ENCODE assay signal across 1 cellular context in genomic region chr12:2963760-2964292, GRCh38.
TF ChIP-seq lines count a peak whose summit lies in the region.

No MANE protein-coding gene starts in this region.

TF ChIP-seq in HepG2, 621 proteins besides CTCF, POLR2A, EP300 and RAD21 (continued from another document and continues in another):
- TF ChIP-seq ZNF740 (CRISPR knock-in tag; IDR thresholded peaks at IDR 0.05) (no peak), CREM (IDR thresholded peaks at IDR 0.05) (no peak), CREM (CRISPR knock-in tag; IDR thresholded peaks at IDR 0.05) (no peak), PLRG1 (conservative IDR thresholded peaks at IDR 0.05) (no peak), POLR2AphosphoS5 (IDR thresholded peaks at IDR 0.05; ENCODE audit: low read depth, low read length) (peak; percentile 55; the same call in 1 of the 2 replicates), ZNF678 (CRISPR knock-in tag; IDR thresholded peaks at IDR 0.05) (no peak), ZNF572 (CRISPR knock-in tag; IDR thresholded peaks at IDR 0.05) (no peak), NFKB2 (CRISPR knock-in tag; IDR thresholded peaks at IDR 0.05; ENCODE audit: borderline replicate concordance) (no peak), MYC (CRISPR knock-in tag; IDR thresholded peaks at IDR 0.05; ENCODE audit: borderline replicate concordance) (peak; percentile 44; the same call in 1 of the 2 replicates), MNT (IDR thresholded peaks at IDR 0.05) (no peak), ZNF484 (CRISPR knock-in tag; IDR thresholded peaks at IDR 0.05; ENCODE audit: borderline replicate concordance, low read depth) (no peak), ZBTB20 (CRISPR knock-in tag; IDR thresholded peaks at IDR 0.05; ENCODE audit: borderline replicate concordance, low read depth) (no peak), ETV5 (CRISPR knock-in tag; IDR thresholded peaks at IDR 0.05; ENCODE audit: borderline replicate concordance) (peak; percentile 96), FOSL2 (CRISPR knock-in tag; IDR thresholded peaks at IDR 0.05) (peak; percentile 84), JUNB (CRISPR knock-in tag; IDR thresholded peaks at IDR 0.05; ENCODE audit: borderline replicate concordance) (no peak), JUN (CRISPR knock-in tag; IDR thresholded peaks at IDR 0.05) (0 out of 2 replicates have a peak, but pooled peaks have one; percentile 13), USF2 (IDR thresholded peaks at IDR 0.05; ENCODE audit: low read depth, low read length) (no peak), USF2 (CRISPR knock-in tag; IDR thresholded peaks at IDR 0.05; ENCODE audit: borderline replicate concordance) (no peak), ZNF749 (CRISPR knock-in tag; IDR thresholded peaks at IDR 0.05; ENCODE audit: borderline replicate concordance) (no peak), ATF4 (CRISPR knock-in tag; IDR thresholded peaks at IDR 0.05) (peak in 1 of 2 experiments; percentile 58; a peak in 2 of 4 replicates), GATA4 (IDR thresholded peaks at IDR 0.05; ENCODE audit: borderline replicate concordance, low read depth) (peak; percentile 39; the same call in 1 of the 2 replicates), ZFP37 (CRISPR knock-in tag; IDR thresholded peaks at IDR 0.05; ENCODE audit: borderline replicate concordance) (0 out of 2 replicates have a peak, but pooled peaks have one; percentile 30), MED1 (CRISPR knock-in tag; IDR thresholded peaks at IDR 0.05) (peak; percentile 30; the same call in 1 of the 2 replicates), PCBP1 (IDR thresholded peaks at IDR 0.05; ENCODE audit: borderline replicate concordance, low read depth, low read length) (0 out of 2 replicates have a peak, but pooled peaks have one; percentile 41), MAZ (IDR thresholded peaks at IDR 0.05; ENCODE audit: borderline replicate concordance, low read depth, low read length) (peak; percentile 55; the same call in 1 of the 2 replicates), MAZ (CRISPR knock-in tag; IDR thresholded peaks at IDR 0.05; ENCODE audit: low read depth) (no peak), ZNF263 (CRISPR knock-in tag; IDR thresholded peaks at IDR 0.05) (0 out of 2 replicates have a peak, but pooled peaks have one; percentile 9), ZNF276 (CRISPR knock-in tag; IDR thresholded peaks at IDR 0.05; ENCODE audit: low read depth) (no peak), KDM6A (CRISPR knock-in tag; IDR thresholded peaks at IDR 0.05; ENCODE audit: low read depth) (0 out of 2 replicates have a peak, but pooled peaks have one; percentile 37), SALL1 (CRISPR knock-in tag; IDR thresholded peaks at IDR 0.05) (0 out of 2 replicates have a peak, but pooled peaks have one; percentile 39), ZNF431 (CRISPR knock-in tag; IDR thresholded peaks at IDR 0.05; ENCODE audit: borderline replicate concordance, low read depth) (no peak), PHF21A (CRISPR knock-in tag; IDR thresholded peaks at IDR 0.05) (peak; percentile 46; the same call in 1 of the 2 replicates), SRSF1 (optimal IDR thresholded peaks at IDR 0.05; ENCODE audit: low read depth, low read length) (peak; percentile 35), ELF3 (CRISPR knock-in tag; IDR thresholded peaks at IDR 0.05) (0 out of 2 replicates have a peak, but pooled peaks have one; percentile 27), PPARG (CRISPR knock-in tag; conservative IDR thresholded peaks at IDR 0.05) (no peak), ATF1 (CRISPR knock-in tag; IDR thresholded peaks at IDR 0.05) (0 out of 2 replicates have a peak, but pooled peaks have one; percentile 13), ZIK1 (CRISPR knock-in tag; IDR thresholded peaks at IDR 0.05; ENCODE audit: borderline replicate concordance, low read depth) (no peak), NAIF1 (CRISPR knock-in tag; IDR thresholded peaks at IDR 0.05; ENCODE audit: borderline replicate concordance) (peak; percentile 24; the same call in 1 of the 2 replicates), MIER3 (CRISPR knock-in tag; IDR thresholded peaks at IDR 0.05; ENCODE audit: borderline replicate concordance) (no peak), SP4 (CRISPR knock-in tag; IDR thresholded peaks at IDR 0.05) (peak; percentile 5; the same call in 1 of the 2 replicates), SOX6 (IDR thresholded peaks at IDR 0.05) (no peak), SOX6 (CRISPR knock-in tag; IDR thresholded peaks at IDR 0.05) (peak; percentile 10; the same call in 1 of the 2 replicates), SAP130 (CRISPR knock-in tag; IDR thresholded peaks at IDR 0.05; ENCODE audit: low read depth) (peak; percentile 52), PTBP1 (IDR thresholded peaks at IDR 0.05; ENCODE audit: low read depth, low read length, poor library complexity, severe bottlenecking) (no peak), FOSL1 (CRISPR knock-in tag; IDR thresholded peaks at IDR 0.05; ENCODE audit: borderline replicate concordance) (peak; percentile 52; the same call in 1 of the 2 replicates), STAT5B (CRISPR knock-in tag; IDR thresholded peaks at IDR 0.05) (no peak), RBM22 (optimal IDR thresholded peaks at IDR 0.05; ENCODE audit: low read length) (peak; percentile 56)
- TF ChIP-seq, protein P1, sequence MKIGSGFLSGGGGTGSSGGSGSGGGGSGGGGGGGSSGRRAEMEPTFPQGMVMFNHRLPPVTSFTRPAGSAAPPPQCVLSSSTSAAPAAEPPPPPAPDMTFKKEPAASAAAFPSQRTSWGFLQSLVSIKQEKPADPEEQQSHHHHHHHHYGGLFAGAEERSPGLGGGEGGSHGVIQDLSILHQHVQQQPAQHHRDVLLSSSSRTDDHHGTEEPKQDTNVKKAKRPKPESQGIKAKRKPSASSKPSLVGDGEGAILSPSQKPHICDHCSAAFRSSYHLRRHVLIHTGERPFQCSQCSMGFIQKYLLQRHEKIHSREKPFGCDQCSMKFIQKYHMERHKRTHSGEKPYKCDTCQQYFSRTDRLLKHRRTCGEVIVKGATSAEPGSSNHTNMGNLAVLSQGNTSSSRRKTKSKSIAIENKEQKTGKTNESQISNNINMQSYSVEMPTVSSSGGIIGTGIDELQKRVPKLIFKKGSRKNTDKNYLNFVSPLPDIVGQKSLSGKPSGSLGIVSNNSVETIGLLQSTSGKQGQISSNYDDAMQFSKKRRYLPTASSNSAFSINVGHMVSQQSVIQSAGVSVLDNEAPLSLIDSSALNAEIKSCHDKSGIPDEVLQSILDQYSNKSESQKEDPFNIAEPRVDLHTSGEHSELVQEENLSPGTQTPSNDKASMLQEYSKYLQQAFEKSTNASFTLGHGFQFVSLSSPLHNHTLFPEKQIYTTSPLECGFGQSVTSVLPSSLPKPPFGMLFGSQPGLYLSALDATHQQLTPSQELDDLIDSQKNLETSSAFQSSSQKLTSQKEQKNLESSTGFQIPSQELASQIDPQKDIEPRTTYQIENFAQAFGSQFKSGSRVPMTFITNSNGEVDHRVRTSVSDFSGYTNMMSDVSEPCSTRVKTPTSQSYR (CRISPR knock-in tag; IDR thresholded peaks at IDR 0.05; ENCODE audit: borderline replicate concordance), result peak; percentile 90
- TF ChIP-seq, protein P2, sequence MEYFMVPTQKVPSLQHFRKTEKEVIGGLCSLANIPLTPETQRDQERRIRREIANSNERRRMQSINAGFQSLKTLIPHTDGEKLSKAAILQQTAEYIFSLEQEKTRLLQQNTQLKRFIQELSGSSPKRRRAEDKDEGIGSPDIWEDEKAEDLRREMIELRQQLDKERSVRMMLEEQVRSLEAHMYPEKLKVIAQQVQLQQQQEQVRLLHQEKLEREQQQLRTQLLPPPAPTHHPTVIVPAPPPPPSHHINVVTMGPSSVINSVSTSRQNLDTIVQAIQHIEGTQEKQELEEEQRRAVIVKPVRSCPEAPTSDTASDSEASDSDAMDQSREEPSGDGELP (IDR thresholded peaks at IDR 0.05; ENCODE audit: borderline replicate concordance, low read depth), result no peak
- TF ChIP-seq, protein P3, sequence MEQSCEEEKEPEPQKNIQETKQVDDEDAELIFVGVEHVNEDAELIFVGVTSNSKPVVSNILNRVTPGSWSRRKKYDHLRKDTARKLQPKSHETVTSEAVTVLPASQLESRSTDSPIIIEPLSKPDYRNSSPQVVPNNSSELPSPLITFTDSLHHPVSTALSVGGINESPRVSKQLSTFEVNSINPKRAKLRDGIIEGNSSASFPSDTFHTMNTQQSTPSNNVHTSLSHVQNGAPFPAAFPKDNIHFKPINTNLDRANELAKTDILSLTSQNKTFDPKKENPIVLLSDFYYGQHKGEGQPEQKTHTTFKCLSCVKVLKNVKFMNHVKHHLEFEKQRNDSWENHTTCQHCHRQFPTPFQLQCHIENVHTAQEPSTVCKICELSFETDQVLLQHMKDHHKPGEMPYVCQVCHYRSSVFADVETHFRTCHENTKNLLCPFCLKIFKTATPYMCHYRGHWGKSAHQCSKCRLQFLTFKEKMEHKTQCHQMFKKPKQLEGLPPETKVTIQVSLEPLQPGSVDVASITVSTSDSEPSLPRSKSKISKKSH (CRISPR knock-in tag; IDR thresholded peaks at IDR 0.05; ENCODE audit: borderline replicate concordance), result no peak
- TF ChIP-seq, protein P4, sequence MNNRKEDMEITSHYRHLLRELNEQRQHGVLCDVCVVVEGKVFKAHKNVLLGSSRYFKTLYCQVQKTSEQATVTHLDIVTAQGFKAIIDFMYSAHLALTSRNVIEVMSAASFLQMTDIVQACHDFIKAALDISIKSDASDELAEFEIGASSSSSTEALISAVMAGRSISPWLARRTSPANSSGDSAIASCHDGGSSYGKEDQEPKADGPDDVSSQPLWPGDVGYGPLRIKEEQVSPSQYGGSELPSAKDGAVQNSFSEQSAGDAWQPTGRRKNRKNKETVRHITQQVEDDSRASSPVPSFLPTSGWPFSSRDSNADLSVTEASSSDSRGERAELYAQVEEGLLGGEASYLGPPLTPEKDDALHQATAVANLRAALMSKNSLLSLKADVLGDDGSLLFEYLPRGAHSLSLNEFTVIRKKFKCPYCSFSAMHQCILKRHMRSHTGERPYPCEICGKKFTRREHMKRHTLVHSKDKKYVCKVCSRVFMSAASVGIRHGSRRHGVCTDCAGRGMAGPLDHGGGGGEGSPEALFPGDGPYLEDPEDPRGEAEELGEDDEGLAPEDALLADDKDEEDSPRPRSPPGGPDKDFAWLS (CRISPR knock-in tag; IDR thresholded peaks at IDR 0.05; ENCODE audit: borderline replicate concordance), result no peak
